12 cellular contexts compared by ENCODE assay signal in the genomic region with DNA sequence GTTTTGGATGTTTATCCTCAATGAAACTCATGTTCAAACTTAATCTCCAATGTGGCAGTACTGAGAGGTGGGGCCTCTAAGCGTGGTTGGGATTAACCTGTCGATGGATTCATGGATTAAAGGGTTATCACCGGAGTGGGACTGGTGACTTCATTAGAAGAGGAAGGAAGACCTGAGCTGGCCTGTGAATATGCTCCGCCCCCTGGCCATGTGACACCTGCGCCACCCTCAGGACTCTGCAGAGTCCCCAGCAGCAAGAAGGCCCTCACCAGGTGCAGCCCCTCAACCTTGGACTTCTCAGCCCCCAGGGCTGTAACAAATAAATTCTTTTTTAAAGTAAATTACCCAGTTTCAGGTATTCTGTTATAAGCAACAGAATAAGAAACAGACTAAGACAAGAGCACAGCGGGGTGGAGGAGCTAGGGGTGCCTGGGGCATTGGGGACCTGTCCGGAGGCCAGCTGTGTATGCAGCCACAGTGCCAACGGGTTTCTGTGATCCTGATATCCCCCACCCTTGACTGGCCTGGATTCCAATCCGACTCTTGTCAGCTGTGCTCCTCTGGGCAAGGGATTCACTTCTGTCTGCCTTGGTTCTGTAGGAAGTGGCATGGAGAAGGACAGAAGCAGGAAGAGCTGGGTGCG. TPM values are rescaled to one million over a fixed set of nuclear protein-coding genes. Genes with fewer than 3 reads are reported as not detected.
"Had no signal": no experiment of that assay in that cellular context is flagged by ENCODE, and none has a peak within 500 bp of the region (broad histone marks: within the 10 kb centered on the region; RNA-seq: fewer than 3 reads in every experiment).

No MANE protein-coding gene starts in this region.

- H3K9me3 Mint-ChIP-seq: activated naive CD4-positive, alpha-beta T cell treated with anti-CD3 and anti-CD28 coated beads, Interleukin-2, amount 10 ng/mL, durations not matched to agents 7 days and 5 days; activated T-helper 2 cell treated with anti-CD3 and anti-CD28 coated beads, Interferon-gamma antibody, Interleukin-2, Interleukin-4, amounts not matched to agents 10 μg/mL and 5 μg/mL and 100 μg/mL, durations not matched to agents 14 hours and 24 hours and 36 hours had no signal

- DNase-seq: activated CD4-positive, alpha-beta T cell treated with anti-CD3 and anti-CD28 coated beads for 4 hours; activated naive CD4-positive, alpha-beta T cell treated with anti-CD3 and anti-CD28 coated beads, Interleukin-2, amount 10 ng/mL, durations not matched to agents 7 days and 5 days; colonic mucosa; heart right ventricle; left ventricle myocardium superior; mesendoderm; small intestine had no signal

- H3K27ac Mint-ChIP-seq: activated naive CD4-positive, alpha-beta T cell treated with anti-CD3 and anti-CD28 coated beads, Interleukin-2, amount 10 ng/mL, durations not matched to agents 7 days and 5 days; activated T-helper 2 cell treated with anti-CD3 and anti-CD28 coated beads, Interferon-gamma antibody, Interleukin-2, Interleukin-4, amounts not matched to agents 10 μg/mL and 5 μg/mL and 100 μg/mL, durations not matched to agents 14 hours and 24 hours and 36 hours had no signal

- H3K27ac ChIP-seq: cardiac muscle cell, colonic mucosa, heart right ventricle, right atrium auricular region, tibial nerve, vagina had no signal

- H3K9me3 ChIP-seq: colonic mucosa, heart right ventricle, right atrium auricular region, tibial nerve, vagina had no signal

- ATAC-seq: heart right ventricle, left ventricle myocardium superior had no signal

- H3K4me3 ChIP-seq: cardiac muscle cell, colonic mucosa, heart right ventricle, right atrium auricular region, tibial nerve, vagina had no signal

- H3K36me3 ChIP-seq: cardiac muscle cell, colonic mucosa, heart right ventricle, right atrium auricular region, tibial nerve, vagina had no signal

- H3K27me3 ChIP-seq: cardiac muscle cell, colonic mucosa, heart right ventricle, right atrium auricular region, tibial nerve, vagina had no signal

- H3K4me3 Mint-ChIP-seq: activated naive CD4-positive, alpha-beta T cell treated with anti-CD3 and anti-CD28 coated beads, Interleukin-2, amount 10 ng/mL, durations not matched to agents 7 days and 5 days had no signal

RNA-seq across cellular contexts. Expression of a gene that starts 58.1 kb away (rescaled TPM):
- total RNA-seq: activated T-helper 2 cell treated with anti-CD3 and anti-CD28 coated beads, Interferon-gamma antibody, Interleukin-2, Interleukin-4, amounts not matched to agents 10 μg/mL and 5 μg/mL and 100 μg/mL, durations not matched to agents 14 hours and 24 hours and 36 hours had no signal
